ENCODE assay signal across 1 cellular context in the genomic region with DNA sequence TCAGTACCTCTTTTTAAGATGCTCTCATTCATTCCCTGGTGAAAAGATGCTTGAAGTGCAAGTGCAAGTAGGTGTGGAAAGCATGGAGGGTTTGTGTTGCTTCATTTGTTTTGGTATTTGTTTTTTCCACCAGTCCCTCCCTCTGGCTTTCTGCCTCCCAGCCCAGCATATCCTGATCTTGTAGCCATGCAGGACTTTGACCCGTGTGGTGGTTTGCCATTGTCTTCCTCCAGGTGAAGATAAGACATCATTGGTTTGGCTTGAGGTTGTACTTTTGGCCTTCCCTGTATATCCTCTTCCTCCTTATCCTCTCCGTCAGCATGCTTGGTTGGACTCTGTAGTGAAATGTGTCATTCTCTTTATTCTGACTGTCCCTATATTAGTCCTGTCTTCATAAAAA.
TF ChIP-seq lines count a peak whose summit lies in the region.

No MANE protein-coding gene starts in this region.

TF ChIP-seq in liver, 16 proteins besides CTCF, POLR2A, EP300 and RAD21:
- peak; percentile 19 to 29 for TF ChIP-seq HNF4A (conservative IDR thresholded peaks at IDR 0.05)
- no peak for TF ChIP-seq RXRA (IDR thresholded peaks at IDR 0.05)
TF ChIP-seq in liver: peak in this region for 1.
